Comparison of ENCODE assay signal across 19 cellular contexts in genomic region chr18:59810740-59811520, GRCh38.
DNase-seq lines count a peak whose midpoint lies in the region; ATAC-seq, FAIRE-seq and TF ChIP-seq lines count a peak whose summit lies in the region.
"Had no signal": no experiment of that assay in that cellular context is flagged by ENCODE, and none has a peak within 500 bp of the region (broad histone marks: within the 10 kb centered on the region; RNA-seq: fewer than 3 reads in every experiment).

No MANE protein-coding gene starts in this region.

- H3K36me3 ChIP-seq in HepG2 (replicated peaks in 1 of 2; ENCODE audit: control insufficient read depth in 1 of 2, insufficient read depth in 2 of 2, low read length in 2 of 2), result no peaks in the 10 kb centered on the region
- H3K36me3 ChIP-seq in right lobe of liver, result no peaks in the 10 kb centered on the region
- H3K36me3 ChIP-seq in adipocyte (ENCODE audit: control insufficient read depth, insufficient read depth, low read length, severe bottlenecking), result no peaks in the 10 kb centered on the region
- H3K36me3 ChIP-seq: BLaER1 treated with 17β-estradiol and CSF1 and Interleukin-3, amounts not matched to agents 10 nM and 100 nM had no signal

- POLR2A ChIA-PET in HepG2 (lab: Yijun Ruan, JAX), result no interaction called here

- no peak overlapping the region for H3K9ac ChIP-seq in HepG2 (ENCODE audit: insufficient read depth, low read depth, low read length)
- H3K9ac ChIP-seq in adipocyte (ENCODE audit: low read length), result no peak overlapping the region
- H3K9ac ChIP-seq: BLaER1 treated with 17β-estradiol and CSF1 and Interleukin-3, amounts not matched to agents 10 nM and 100 nM; GM23248 had no signal

- no TSS peak for BruUV-seq in HepG2 (replicated peaks; lab: Mats Ljungman, UMichigan)

- TF ChIP-seq CTCF in HepG2 (CRISPR knock-in tag; IDR thresholded peaks at IDR 0.05) (no peak), right lobe of liver (IDR thresholded peaks at IDR 0.05) (no peak), fibroblast of pulmonary artery (IDR thresholded peaks at IDR 0.05; ENCODE audit: low read length, missing control alignments) (no peak)

- intact Hi-C loops in HepG2 (cut with micrococcal nuclease; ENCODE audit: unreplicated experiment) (no loop called here), right lobe of liver (cut with DNase I) (no loop called here)

- H2AFZ ChIP-seq in HepG2 (ENCODE audit: low read length), result no peak overlapping the region
- H2AFZ ChIP-seq: GM23248 had no signal

- TF ChIP-seq EP300 in HepG2 (IDR thresholded peaks at IDR 0.05; ENCODE audit: low read depth in 2 of 2, low read length in 2 of 2) (no peak), HepG2 (CRISPR knock-in tag; IDR thresholded peaks at IDR 0.05; ENCODE audit: borderline replicate concordance) (no peak)

- H4K20me1 ChIP-seq in HepG2 (ENCODE audit: insufficient read depth, low read length), result no peaks in the 10 kb centered on the region
- H4K20me1 ChIP-seq: BLaER1 treated with 17β-estradiol and CSF1 and Interleukin-3, amounts not matched to agents 10 nM and 100 nM had no signal

- H3K9me3 ChIP-seq in HepG2 (ENCODE audit: low read length) (no peaks in the 10 kb centered on the region), right lobe of liver (no peaks in the 10 kb centered on the region), adipocyte (ENCODE audit: control insufficient read depth, low read length) (no peaks in the 10 kb centered on the region)
- H3K9me3 ChIP-seq: A549; BLaER1 treated with 17β-estradiol and CSF1 and Interleukin-3, amounts not matched to agents 10 nM and 100 nM had no signal

- H3K4me2 ChIP-seq in HepG2 (ENCODE audit: low read depth, low read length), result no peak overlapping the region
- H3K4me2 ChIP-seq: A549; BLaER1 treated with 17β-estradiol and CSF1 and Interleukin-3, amounts not matched to agents 10 nM and 100 nM had no signal

- FAIRE-seq in HepG2 (lab: Jason Lieb, UNC), result no peak
- FAIRE-seq: A549, H54, HTR-8/SVneo had no signal

- H3K4me3 ChIP-seq in HepG2 (replicated peaks in 1 of 3; ENCODE audit: insufficient read depth in 1 of 3, low read depth in 2 of 3, low read length in 3 of 3) (no peak overlapping the region), right lobe of liver (no peak overlapping the region), adipocyte (ENCODE audit: low read length) (no peak overlapping the region), fibroblast of pulmonary artery (replicated peaks; ENCODE audit: low read depth, low read length) (no peak overlapping the region)
- H3K4me3 ChIP-seq: A549; BLaER1 treated with 17β-estradiol and CSF1 and Interleukin-3, amounts not matched to agents 10 nM and 100 nM; GM23248 had no signal

- TF ChIP-seq RAD21 in HepG2 (CRISPR knock-in tag; IDR thresholded peaks at IDR 0.05), result no peak

- no peaks in the 10 kb centered on the region for H3K27me3 ChIP-seq in HepG2 (ENCODE audit: control insufficient read depth in 1 of 2, insufficient read depth in 2 of 2, low read length in 2 of 2)
- no peaks in the 10 kb centered on the region for H3K27me3 ChIP-seq in right lobe of liver
- H3K27me3 ChIP-seq in adipocyte (replicated peaks; ENCODE audit: control insufficient read depth, insufficient read depth, low read length), result no peaks in the 10 kb centered on the region
- H3K27me3 ChIP-seq: BLaER1 treated with 17β-estradiol and CSF1 and Interleukin-3, amounts not matched to agents 10 nM and 100 nM had no signal

- H3K4me1 ChIP-seq in HepG2 (ENCODE audit: insufficient read depth, low read length), result no peaks in the 10 kb centered on the region
- no peaks in the 10 kb centered on the region for H3K4me1 ChIP-seq in right lobe of liver
- H3K4me1 ChIP-seq in adipocyte (ENCODE audit: control insufficient read depth, insufficient read depth, low read length), result peaks cover 28% of the 10 kb centered on the region
- H3K4me1 ChIP-seq: A549; BLaER1 treated with 17β-estradiol and CSF1 and Interleukin-3, amounts not matched to agents 10 nM and 100 nM had no signal

- H3K27ac ChIP-seq in HepG2 (ENCODE audit: extremely low read length, insufficient read depth, low read length), result no peak overlapping the region
- H3K27ac ChIP-seq in right lobe of liver, result no peak overlapping the region
- H3K27ac ChIP-seq: 22Rv1; A549; BLaER1 treated with 17β-estradiol and CSF1 and Interleukin-3, amounts not matched to agents 10 nM and 100 nM; GM23248 had no signal

- ATAC-seq in HepG2 (no peak), right lobe of liver (no peak), GM21381 (IDR thresholded peaks at IDR 0.05; ENCODE audit: unreplicated experiment) (no peak), HG03565 (IDR thresholded peaks at IDR 0.05; ENCODE audit: unreplicated experiment) (no peak)
- ATAC-seq: A549; CD8-positive, alpha-beta T cell had no signal

- TF ChIP-seq POLR2A in HepG2 (IDR thresholded peaks at IDR 0.05; ENCODE audit: insufficient read depth in 1 of 2, low read depth in 2 of 2, low read length in 2 of 2) (no peak), right lobe of liver (IDR thresholded peaks at IDR 0.05) (no peak)

- DNase-seq in HepG2 (ENCODE audit: low spot score) (no peak), right lobe of liver (no peak), adipocyte (ENCODE audit: low read depth) (peak; percentile 38), fibroblast of pulmonary artery (ENCODE audit: low read depth) (peak; percentile 27), NCI-H1105 treated with DMSO at 0.1 percent for 48 hours (lab: John Stamatoyannopoulos, UW) (no peak)
- DNase-seq: Calu3; CD8-positive, alpha-beta T cell; DMS79 treated with DMSO at 0.1 percent for 48 hours; GF-D8; GM23248; HCEC 1CT; HFFc6 had no signal

- H3K79me2 ChIP-seq in HepG2 (ENCODE audit: insufficient read depth, low read length), result no peaks in the 10 kb centered on the region

- 0% methylated on average over 2 of the region's 2 CpGs for WGBS in HepG2 (ENCODE audit: low lambda C conversion rate)
- 7% methylated on average over 2 of the region's 2 CpGs for WGBS in right lobe of liver (ENCODE audit: insufficient coverage, low coverage, low lambda C conversion rate, missing lambda C conversion rate)

- CTCF ChIA-PET in HepG2 (lab: Yijun Ruan, JAX; ENCODE audit: low intra/inter-chr PET ratio, low total read pairs), result no interaction called here

- in situ Hi-C loops in HepG2 (cut with HindIII; ENCODE audit: extremely low pct_ligation_motif_present, low pct_unique_long_range_greater_than_20kb), result no loop called here

TF ChIP-seq in HepG2, 621 proteins besides CTCF, POLR2A, EP300 and RAD21:
- TF ChIP-seq ZFX (CRISPR knock-in tag; IDR thresholded peaks at IDR 0.05; ENCODE audit: low read depth), result no peak
- peak; percentile 60 for TF ChIP-seq HNRNPK (IDR thresholded peaks at IDR 0.05; ENCODE audit: low read depth, low read length, poor library complexity, severe bottlenecking)

Comparison
In these comparisons a context has a peak if more than half of its experiments do, and no peak if none do; other contexts are left out.
1. DNase-seq: peak in adipocyte (single experiment) and fibroblast of pulmonary artery (single experiment); none in HepG2 (single experiment), right lobe of liver (0 of 3) and NCI-H1105 treated with DMSO at 0.1 percent for 48 hours (single experiment).